Comparison of ENCODE assay signal across 15 cellular contexts in genomic region chr15:78058401-78058935, GRCh38. TPM values are rescaled to one million over a fixed set of nuclear protein-coding genes. Genes with fewer than 3 reads are reported as not detected.
DNase-seq lines count a peak whose midpoint lies in the region; ATAC-seq and TF ChIP-seq lines count a peak whose summit lies in the region.
"Had no signal": no experiment of that assay in that cellular context is flagged by ENCODE, and none has a peak within 500 bp of the region (broad histone marks: within the 10 kb centered on the region; RNA-seq: fewer than 3 reads in every experiment).

No MANE protein-coding gene starts in this region.

- H3K9me3 ChIP-seq in CD8-positive, alpha-beta T cell (ENCODE audit: low read length) = no peaks in the 10 kb centered on the region
- H3K9me3 ChIP-seq in Panc1 (ENCODE audit: control insufficient read depth, insufficient read depth, low read depth, low read length) = no peaks in the 10 kb centered on the region
- no peaks in the 10 kb centered on the region for H3K9me3 ChIP-seq in sigmoid colon

- WGBS in sigmoid colon, 2 donors = 89% methylated on average over 10 of the region's 10 CpGs

- POLR2A ChIA-PET in CD8-positive, alpha-beta T cell (lab: Charles Lee) = interaction anchor here (0.6 to 7.3 kb wide), 4 partner anchors 10 to 91 kb away, joined by 4 to 52 read pairs (median 4); partner anchors contain the start of gene IDH3A
- POLR2A ChIA-PET in Panc1 (lab: Charles Lee) = interaction anchor here (0.7 kb wide), 1 partner anchor 48 kb away, joined by 7 read pairs; no protein-coding TSS in a partner anchor

- CTCF ChIA-PET in CD8-positive, alpha-beta T cell (lab: Charles Lee) = interaction anchor here (0.6 to 2.2 kb wide), 7 partner anchors 10 to 50 kb away, joined by 3 to 13 read pairs (median 5); no protein-coding TSS in a partner anchor
- CTCF ChIA-PET in Panc1 (lab: Charles Lee) = no interaction called here

- DNase-seq in CD8-positive, alpha-beta T cell = no peak
- no peak for DNase-seq in Panc1 (ENCODE audit: low read depth, low spot score)
- DNase-seq in dorsolateral prefrontal cortex = no peak
- DNase-seq in sigmoid colon = no peak
- no peak for DNase-seq in left colon
- DNase-seq in GOT3 (lab: John Stamatoyannopoulos, UW) = no peak
- DNase-seq: activated CD4-positive, CD25-positive, alpha-beta regulatory T cell; anterior cingulate cortex; DMS79; NCI-H2081 had no signal

- peak overlapping the region; percentile 92 for H3K27ac Mint-ChIP-seq in CD8-positive, alpha-beta T cell

- no peak for TF ChIP-seq CTCF in CD8-positive, alpha-beta T cell (IDR thresholded peaks at IDR 0.05)
- TF ChIP-seq CTCF in Panc1 (IDR thresholded peaks at IDR 0.05) = no peak
- no peak for TF ChIP-seq CTCF in dorsolateral prefrontal cortex (IDR thresholded peaks at IDR 0.05 in 54 of 56, conservative IDR thresholded peaks at IDR 0.05 in 2 of 56; ENCODE audit: low read depth in 1 of 56, partially characterized antibody in 56 of 56)
- no peak for TF ChIP-seq CTCF in sigmoid colon (IDR thresholded peaks at IDR 0.05)

- in situ Hi-C loops in Panc1 (cut with HindIII; ENCODE audit: low pct_unique_long_range_greater_than_20kb, low sequenced_read_pairs) = no loop called here

- no peak for ATAC-seq in CD8-positive, alpha-beta T cell
- ATAC-seq in Panc1 (no peak), GM18858 (IDR thresholded peaks at IDR 0.05; ENCODE audit: unreplicated experiment) (no peak), left colon (no peak), HG03571 (IDR thresholded peaks at IDR 0.05; ENCODE audit: unreplicated experiment) (no peak)

- no peaks in the 10 kb centered on the region for H3K27me3 ChIP-seq in CD8-positive, alpha-beta T cell (ENCODE audit: insufficient read depth, low read length)
- H3K27me3 ChIP-seq in Panc1 (ENCODE audit: control insufficient read depth, insufficient read depth, low read length) (no peaks in the 10 kb centered on the region), dorsolateral prefrontal cortex (no peaks in the 10 kb centered on the region), sigmoid colon (no peaks in the 10 kb centered on the region)

- intact Hi-C loops in CD8-positive, alpha-beta T cell (cut with DNase I, micrococcal nuclease) = no loop called here
- intact Hi-C loops in Panc1 (cut with micrococcal nuclease; ENCODE audit: unreplicated experiment) = no loop called here
- intact Hi-C loops in dorsolateral prefrontal cortex (cut with DNase I) = no loop called here
- intact Hi-C loops in sigmoid colon (cut with DNase I) = no loop called here
- intact Hi-C loops in left colon (cut with DNase I, micrococcal nuclease) = no loop called here

- H3K4me1 ChIP-seq in CD8-positive, alpha-beta T cell (ENCODE audit: insufficient read depth, low read length) = peaks cover 83% of the 10 kb centered on the region
- peaks cover 64% of the 10 kb centered on the region for H3K4me1 ChIP-seq in Panc1 (ENCODE audit: control insufficient read depth, insufficient read depth, low read length)
- H3K4me1 ChIP-seq in sigmoid colon = peaks cover 0 to 67% (median 57%) of the 10 kb centered on the region in 4 donors

- H3K27me3 Mint-ChIP-seq in CD8-positive, alpha-beta T cell (ENCODE audit: low read depth) = no peaks in the 10 kb centered on the region

- H3K4me3 Mint-ChIP-seq in CD8-positive, alpha-beta T cell = no peak overlapping the region

- peaks cover 2% of the 10 kb centered on the region for H3K36me3 ChIP-seq in CD8-positive, alpha-beta T cell (ENCODE audit: insufficient read depth, low read length)
- H3K36me3 ChIP-seq in Panc1 (ENCODE audit: control insufficient read depth, insufficient read depth, low read length) (no peaks in the 10 kb centered on the region), sigmoid colon (peaks cover 0 to 5% (median 3%) of the 10 kb centered on the region in 4 donors)

- H3K27ac ChIP-seq in CD8-positive, alpha-beta T cell (ENCODE audit: low read depth, low read length) = no peak overlapping the region
- peak overlapping the region; percentile 58; the same call in 1 of the 2 replicates for H3K27ac ChIP-seq in Panc1 (ENCODE audit: low read length)
- peak overlapping the region in 36 of 59 donors; percentile 13 to 78 (median 53) for H3K27ac ChIP-seq in dorsolateral prefrontal cortex
- H3K27ac ChIP-seq in sigmoid colon = peak overlapping the region in 3 of 4 donors; percentile 10 to 66 (median 47)

- no TSS peak for BruUV-seq in Panc1 (replicated peaks; lab: Mats Ljungman, UMichigan)

- peaks cover 85% of the 10 kb centered on the region for H3K4me1 Mint-ChIP-seq in CD8-positive, alpha-beta T cell (ENCODE audit: low read depth)

- no peaks in the 10 kb centered on the region for H3K9me3 Mint-ChIP-seq in CD8-positive, alpha-beta T cell

- peaks cover 7% of the 10 kb centered on the region for H3K36me3 Mint-ChIP-seq in CD8-positive, alpha-beta T cell

- H3K4me3 ChIP-seq in CD8-positive, alpha-beta T cell (ENCODE audit: low read depth, low read length) = no peak overlapping the region
- H3K4me3 ChIP-seq in Panc1 (ENCODE audit: low read depth in 2 of 2, low read length in 2 of 2) = no peak overlapping the region
- no peak overlapping the region for H3K4me3 ChIP-seq in dorsolateral prefrontal cortex
- no peak overlapping the region for H3K4me3 ChIP-seq in sigmoid colon
- H3K4me3 ChIP-seq: PC-9 had no signal

- TF ChIP-seq EP300 in sigmoid colon (IDR thresholded peaks at IDR 0.05) = no peak

- TF ChIP-seq POLR2A in sigmoid colon (IDR thresholded peaks at IDR 0.05) = no peak

RNA-seq across cellular contexts. Expression of gene TBC1D2B, which starts 19.0 kb away (rescaled TPM):
- 100 to 1,000 TPM in 1 of 2 experiments, 10 to 100 TPM in 1; 88.7 to 101 TPM for total RNA-seq in CD8-positive, alpha-beta T cell
- total RNA-seq in Panc1 (2021; ENCODE audit: unreplicated experiment) (59.3 TPM), dorsolateral prefrontal cortex (10 to 100 TPM; 18.5 to 62.5 (median 37.5) TPM), sigmoid colon (10 to 100 TPM; 25.3 to 47.1 (median 37.6) TPM), left colon (10 to 100 TPM; 41.3 to 63.5 TPM)
- 45.7 TPM for polyA plus RNA-seq in Panc1 (2012; ENCODE audit: insufficient read length)
- polyA plus RNA-seq in sigmoid colon = 10 to 100 TPM in 2 of 3 donors, 1 to 10 TPM in 1; 7.6 to 30.3 (median 13.2) TPM

RNA-seq across cellular contexts. Expression of gene SH2D7, which starts 33.9 kb away (rescaled TPM):
- not detected for total RNA-seq in CD8-positive, alpha-beta T cell
- total RNA-seq in Panc1 (2021; ENCODE audit: unreplicated experiment) (not detected), dorsolateral prefrontal cortex (not detected), sigmoid colon (not detected), left colon (1 to 10 TPM in 1 of 2 donors, under 1 TPM in 1; 0.89 to 2.4 TPM)
- polyA plus RNA-seq in Panc1 (2012; ENCODE audit: insufficient read length) = 0.38 TPM
- polyA plus RNA-seq in sigmoid colon = 1 to 10 TPM in 2 of 3 donors, under 1 TPM in 1; 0.69 to 3.0 (median 2.5) TPM
- total RNA-seq: esophagus mucosa, kidney epithelial cell, PC-9 had no signal
